Comparison of ENCODE assay signal across 8 cellular contexts in genomic region chr6:116779569-116780164, GRCh38. TPM values are rescaled to one million over a fixed set of nuclear protein-coding genes. Genes with fewer than 3 reads are reported as not detected.
DNase-seq lines count a peak whose midpoint lies in the region; ATAC-seq, FAIRE-seq and TF ChIP-seq lines count a peak whose summit lies in the region.

No MANE protein-coding gene starts in this region.

- peak; percentile 57 for TF ChIP-seq CTCF in activated CD8-positive, alpha-beta T cell treated with anti-CD3 and anti-CD28 coated beads for 36 hours (IDR thresholded peaks at IDR 0.05)
- peak; percentile 46 for TF ChIP-seq CTCF in fibroblast of mammary gland (conservative IDR thresholded peaks at IDR 0.05; ENCODE audit: control insufficient read depth, insufficient read depth, low read depth, low read length)

- intact Hi-C loops in activated CD8-positive, alpha-beta T cell treated with anti-CD3 and anti-CD28 coated beads for 36 hours (cut with micrococcal nuclease): loop anchor here (5.0 kb wide), 1 partner anchor 68 kb away; no protein-coding TSS in a partner anchor

- 34 to 40% (median 35%) methylated on average over 13 of the region's 13 CpGs for WGBS in small intestine, 3 donors

- no peak for FAIRE-seq in small intestine (lab: Jason Lieb, UNC)

- no peaks in the 10 kb centered on the region for H3K36me3 Mint-ChIP-seq in activated CD8-positive, alpha-beta T cell treated with anti-CD3 and anti-CD28 coated beads for 36 hours (ENCODE audit: low read depth)
- no peaks in the 10 kb centered on the region for H3K36me3 Mint-ChIP-seq in activated CD8-positive, alpha-beta T cell treated with anti-CD3 and anti-CD28 coated beads, Interleukin-2, amount 10 ng/mL, durations not matched to agents 7 days and 5 days (ENCODE audit: low read depth)

- H3K9me3 ChIP-seq in small intestine (ENCODE audit: control insufficient read depth, low read depth): no peaks in the 10 kb centered on the region

- H3K27me3 Mint-ChIP-seq in activated CD8-positive, alpha-beta T cell treated with anti-CD3 and anti-CD28 coated beads for 36 hours: peaks cover 7% of the 10 kb centered on the region
- H3K27me3 Mint-ChIP-seq in activated CD8-positive, alpha-beta T cell treated with anti-CD3 and anti-CD28 coated beads, Interleukin-2, amount 10 ng/mL, durations not matched to agents 7 days and 5 days (ENCODE audit: low read depth): peaks cover 2% of the 10 kb centered on the region

- no peaks in the 10 kb centered on the region for H3K4me1 Mint-ChIP-seq in activated CD8-positive, alpha-beta T cell treated with anti-CD3 and anti-CD28 coated beads for 36 hours (ENCODE audit: low read depth)
- no peaks in the 10 kb centered on the region for H3K4me1 Mint-ChIP-seq in activated CD8-positive, alpha-beta T cell treated with anti-CD3 and anti-CD28 coated beads, Interleukin-2, amount 10 ng/mL, durations not matched to agents 7 days and 5 days (ENCODE audit: low read depth)

- CTCF ChIA-PET in activated CD8-positive, alpha-beta T cell treated with anti-CD3 and anti-CD28 coated beads for 36 hours (lab: Charles Lee): interaction anchor here (1.0 to 1.8 kb wide), 2 partner anchors 12 to 189 kb away, joined by 4 read pairs; no protein-coding TSS in a partner anchor
- CTCF ChIA-PET in activated CD8-positive, alpha-beta T cell treated with anti-CD3 and anti-CD28 coated beads, Interleukin-2, amount 10 ng/mL, durations not matched to agents 7 days and 5 days (lab: Charles Lee): no interaction called here

- no peaks in the 10 kb centered on the region for H3K36me3 ChIP-seq in small intestine (ENCODE audit: control insufficient read depth in 2 of 2, insufficient read depth in 2 of 2, low read length in 2 of 2)

- no peak overlapping the region for H3K4me3 ChIP-seq in fibroblast of mammary gland (ENCODE audit: control insufficient read depth, low read depth, low read length)
- no peak overlapping the region for H3K4me3 ChIP-seq in small intestine (ENCODE audit: low read depth in 1 of 2, low read length in 2 of 2)

- DNase-seq in activated CD8-positive, alpha-beta T cell treated with anti-CD3 and anti-CD28 coated beads for 36 hours: no peak
- no peak for DNase-seq in activated CD8-positive, alpha-beta T cell treated with anti-CD3 and anti-CD28 coated beads, Interleukin-2, amount 10 ng/mL, durations not matched to agents 7 days and 5 days
- peak; percentile 36 for DNase-seq in OCI-M2 (lab: John Stamatoyannopoulos, UW; ENCODE audit: unreplicated experiment)
- DNase-seq in fibroblast of mammary gland (ENCODE audit: low read depth): peak; percentile 52
- peak; percentile 21 for DNase-seq in small intestine

- no peaks in the 10 kb centered on the region for H3K4me1 ChIP-seq in small intestine (ENCODE audit: control insufficient read depth in 2 of 2, insufficient read depth in 1 of 2, low read depth in 1 of 2, low read length in 1 of 2)

- no peaks in the 10 kb centered on the region for H3K27me3 ChIP-seq in small intestine (ENCODE audit: control insufficient read depth in 2 of 2, insufficient read depth in 2 of 2, low read length in 2 of 2)

- POLR2A ChIA-PET in activated CD8-positive, alpha-beta T cell treated with anti-CD3 and anti-CD28 coated beads for 36 hours (lab: Charles Lee): no interaction called here
- POLR2A ChIA-PET in activated CD8-positive, alpha-beta T cell treated with anti-CD3 and anti-CD28 coated beads, Interleukin-2, amount 10 ng/mL, durations not matched to agents 7 days and 5 days (lab: Charles Lee): no interaction called here

- H3K4me3 Mint-ChIP-seq in activated CD8-positive, alpha-beta T cell treated with anti-CD3 and anti-CD28 coated beads for 36 hours: no peak overlapping the region
- H3K4me3 Mint-ChIP-seq in activated CD8-positive, alpha-beta T cell treated with anti-CD3 and anti-CD28 coated beads, Interleukin-2, amount 10 ng/mL, durations not matched to agents 7 days and 5 days: no peak overlapping the region

- no peaks in the 10 kb centered on the region for H3K9me3 Mint-ChIP-seq in activated CD8-positive, alpha-beta T cell treated with anti-CD3 and anti-CD28 coated beads for 36 hours
- H3K9me3 Mint-ChIP-seq in activated CD8-positive, alpha-beta T cell treated with anti-CD3 and anti-CD28 coated beads, Interleukin-2, amount 10 ng/mL, durations not matched to agents 7 days and 5 days (ENCODE audit: insufficient read depth): no peaks in the 10 kb centered on the region

- H3K27ac ChIP-seq in small intestine (ENCODE audit: low read depth in 1 of 2, low read length in 1 of 2): no peak overlapping the region

- ATAC-seq in activated CD8-positive, alpha-beta T cell treated with anti-CD3 and anti-CD28 coated beads for 36 hours: no peak
- ATAC-seq in activated CD8-positive, alpha-beta T cell treated with anti-CD3 and anti-CD28 coated beads, Interleukin-2, amount 10 ng/mL, durations not matched to agents 7 days and 5 days: no peak
- ATAC-seq in HG03460 (IDR thresholded peaks at IDR 0.05; ENCODE audit: unreplicated experiment): peak; percentile 76
- ATAC-seq in HG03457 (IDR thresholded peaks at IDR 0.05; ENCODE audit: unreplicated experiment): no peak
- no peak for ATAC-seq in GM19324 (IDR thresholded peaks at IDR 0.05; ENCODE audit: low FRiP score, unreplicated experiment)

- no peak overlapping the region for H3K27ac Mint-ChIP-seq in activated CD8-positive, alpha-beta T cell treated with anti-CD3 and anti-CD28 coated beads for 36 hours
- H3K27ac Mint-ChIP-seq in activated CD8-positive, alpha-beta T cell treated with anti-CD3 and anti-CD28 coated beads, Interleukin-2, amount 10 ng/mL, durations not matched to agents 7 days and 5 days: no peak overlapping the region

RNA-seq across cellular contexts. Expression of gene FAM162B, which starts 14.1 kb away (rescaled TPM):
- not detected for total RNA-seq in activated CD8-positive, alpha-beta T cell treated with anti-CD3 and anti-CD28 coated beads for 36 hours
- not detected for total RNA-seq in activated CD8-positive, alpha-beta T cell treated with anti-CD3 and anti-CD28 coated beads, Interleukin-2, amount 10 ng/mL, durations not matched to agents 7 days and 5 days
- 1 to 10 TPM in 1 of 3 donors, under 1 TPM in 1, not detected in 1; 0.81 to 1.6 TPM for polyA plus RNA-seq in small intestine

RNA-seq across cellular contexts. Expression of gene GPRC6A, which starts 49.2 kb away (rescaled TPM):
- total RNA-seq in activated CD8-positive, alpha-beta T cell treated with anti-CD3 and anti-CD28 coated beads for 36 hours: not detected
- not detected for total RNA-seq in activated CD8-positive, alpha-beta T cell treated with anti-CD3 and anti-CD28 coated beads, Interleukin-2, amount 10 ng/mL, durations not matched to agents 7 days and 5 days
- not detected for polyA plus RNA-seq in small intestine

Comparison
In these comparisons a context has a peak if more than half of its experiments do, and no peak if none do; other contexts are left out.
1. DNase-seq: peak in OCI-M2 (single experiment), fibroblast of mammary gland (single experiment) and small intestine (single experiment); none in activated CD8-positive, alpha-beta T cell treated with anti-CD3 and anti-CD28 coated beads for 36 hours (single experiment) and activated CD8-positive, alpha-beta T cell treated with anti-CD3 and anti-CD28 coated beads, Interleukin-2, amount 10 ng/mL, durations not matched to agents 7 days and 5 days (single experiment).